In the genomic region with DNA sequence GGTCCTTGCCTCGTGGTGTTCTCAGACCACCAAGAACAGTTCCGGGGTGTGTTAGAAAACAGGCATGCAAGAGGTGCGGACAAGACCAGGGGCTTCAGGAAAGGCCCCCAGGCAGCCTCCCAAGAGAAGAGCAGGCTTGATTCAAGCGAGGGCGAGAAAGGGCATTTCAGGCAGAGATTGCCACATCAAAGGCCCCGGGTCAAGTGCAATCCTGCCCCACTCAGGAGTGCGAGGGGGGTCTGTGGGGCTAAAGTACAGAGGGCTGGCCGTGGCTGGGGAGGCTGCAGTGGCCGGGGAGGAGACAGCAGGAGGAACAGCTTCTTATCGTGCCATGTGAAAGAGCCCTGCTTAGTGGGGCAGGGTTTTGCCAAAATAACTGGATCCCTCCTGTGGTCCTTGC, we compare ENCODE assay signal across 1 cellular context.
TF ChIP-seq lines count a peak whose summit lies in the region.

No MANE protein-coding gene starts in this region.

TF ChIP-seq in liver, 16 proteins besides CTCF, POLR2A, EP300 and RAD21:
- TF ChIP-seq HNF4G (IDR thresholded peaks at IDR 0.05) (no peak), FOXA1 (IDR thresholded peaks at IDR 0.05) (no peak), TAF1 (conservative IDR thresholded peaks at IDR 0.05) (no peak), FOXA2 (IDR thresholded peaks at IDR 0.05) (no peak), NR2F2 (IDR thresholded peaks at IDR 0.05) (no peak), SP1 (IDR thresholded peaks at IDR 0.05) (no peak), RXRA (IDR thresholded peaks at IDR 0.05) (peak; percentile 27 to 37), HNF4A (conservative IDR thresholded peaks at IDR 0.05) (peak; percentile 30 to 36), YY1 (IDR thresholded peaks at IDR 0.05) (no peak), GABPA (IDR thresholded peaks at IDR 0.05 in 1 of 2, conservative IDR thresholded peaks at IDR 0.05 in 1 of 2) (no peak)
- TF ChIP-seq, protein P1, sequence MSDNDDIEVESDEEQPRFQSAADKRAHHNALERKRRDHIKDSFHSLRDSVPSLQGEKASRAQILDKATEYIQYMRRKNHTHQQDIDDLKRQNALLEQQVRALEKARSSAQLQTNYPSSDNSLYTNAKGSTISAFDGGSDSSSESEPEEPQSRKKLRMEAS (IDR thresholded peaks at IDR 0.05) = no peak
- TF ChIP-seq, protein P2, sequence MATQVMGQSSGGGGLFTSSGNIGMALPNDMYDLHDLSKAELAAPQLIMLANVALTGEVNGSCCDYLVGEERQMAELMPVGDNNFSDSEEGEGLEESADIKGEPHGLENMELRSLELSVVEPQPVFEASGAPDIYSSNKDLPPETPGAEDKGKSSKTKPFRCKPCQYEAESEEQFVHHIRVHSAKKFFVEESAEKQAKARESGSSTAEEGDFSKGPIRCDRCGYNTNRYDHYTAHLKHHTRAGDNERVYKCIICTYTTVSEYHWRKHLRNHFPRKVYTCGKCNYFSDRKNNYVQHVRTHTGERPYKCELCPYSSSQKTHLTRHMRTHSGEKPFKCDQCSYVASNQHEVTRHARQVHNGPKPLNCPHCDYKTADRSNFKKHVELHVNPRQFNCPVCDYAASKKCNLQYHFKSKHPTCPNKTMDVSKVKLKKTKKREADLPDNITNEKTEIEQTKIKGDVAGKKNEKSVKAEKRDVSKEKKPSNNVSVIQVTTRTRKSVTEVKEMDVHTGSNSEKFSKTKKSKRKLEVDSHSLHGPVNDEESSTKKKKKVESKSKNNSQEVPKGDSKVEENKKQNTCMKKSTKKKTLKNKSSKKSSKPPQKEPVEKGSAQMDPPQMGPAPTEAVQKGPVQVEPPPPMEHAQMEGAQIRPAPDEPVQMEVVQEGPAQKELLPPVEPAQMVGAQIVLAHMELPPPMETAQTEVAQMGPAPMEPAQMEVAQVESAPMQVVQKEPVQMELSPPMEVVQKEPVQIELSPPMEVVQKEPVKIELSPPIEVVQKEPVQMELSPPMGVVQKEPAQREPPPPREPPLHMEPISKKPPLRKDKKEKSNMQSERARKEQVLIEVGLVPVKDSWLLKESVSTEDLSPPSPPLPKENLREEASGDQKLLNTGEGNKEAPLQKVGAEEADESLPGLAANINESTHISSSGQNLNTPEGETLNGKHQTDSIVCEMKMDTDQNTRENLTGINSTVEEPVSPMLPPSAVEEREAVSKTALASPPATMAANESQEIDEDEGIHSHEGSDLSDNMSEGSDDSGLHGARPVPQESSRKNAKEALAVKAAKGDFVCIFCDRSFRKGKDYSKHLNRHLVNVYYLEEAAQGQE (IDR thresholded peaks at IDR 0.05) = no peak
